Comparison of ENCODE assay signal across 15 cellular contexts in the genomic region with DNA sequence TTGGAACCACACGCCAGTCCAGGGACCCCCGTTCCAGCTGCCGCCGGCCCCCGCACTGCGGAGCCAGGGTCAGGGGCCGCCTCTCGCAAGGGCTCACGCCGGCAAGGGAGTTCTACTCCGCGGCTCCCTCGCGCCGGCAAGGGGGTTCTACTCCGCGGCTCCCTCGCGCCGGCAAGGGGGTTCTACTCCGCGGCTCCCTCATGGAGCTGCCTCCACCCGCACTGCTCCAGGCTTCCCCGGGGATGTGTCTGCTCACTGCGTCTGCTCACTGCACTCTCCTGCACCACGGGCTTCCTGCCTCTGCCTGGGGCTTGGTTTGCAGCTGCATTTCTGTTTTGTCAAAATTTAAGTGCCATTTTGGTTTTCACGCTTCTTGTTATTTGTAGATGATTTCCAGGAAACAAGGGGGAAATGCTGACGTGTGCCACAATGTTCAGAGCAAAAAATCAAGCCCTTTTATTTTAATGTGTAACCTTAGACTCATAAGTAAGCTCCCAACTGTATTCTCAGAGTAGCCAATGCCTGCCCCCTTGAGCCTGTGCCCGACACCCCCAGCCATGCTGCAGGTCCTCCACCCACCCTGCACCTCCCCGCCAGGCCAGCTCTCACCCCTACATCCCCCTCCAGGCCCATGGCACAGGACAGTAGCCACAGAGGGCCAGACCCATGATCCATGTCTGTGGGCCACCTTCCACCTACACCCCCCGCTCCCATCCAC.
DNase-seq lines count a peak whose midpoint lies in the region; ATAC-seq and TF ChIP-seq lines count a peak whose summit lies in the region.
"Had no signal": no experiment of that assay in that cellular context is flagged by ENCODE, and none has a peak within 500 bp of the region (broad histone marks: within the 10 kb centered on the region; RNA-seq: fewer than 3 reads in every experiment).

No MANE protein-coding gene starts in this region.

- H3K27me3 ChIP-seq in BLaER1 (no peaks in the 10 kb centered on the region), lower lobe of right lung (ENCODE audit: low read depth) (no peaks in the 10 kb centered on the region), Peyer's patch (no peaks in the 10 kb centered on the region)
- no peaks in the 10 kb centered on the region for H3K27me3 ChIP-seq in CD4-positive, alpha-beta T cell (ENCODE audit: control insufficient read depth, insufficient read depth, low read length)
- H3K27me3 ChIP-seq: pancreas, tibial nerve had no signal

- H3K27ac ChIP-seq in BLaER1 (peak overlapping the region; percentile 63), lower lobe of right lung (no peak overlapping the region), Peyer's patch (no peak overlapping the region)
- no peak overlapping the region for H3K27ac ChIP-seq in CD4-positive, alpha-beta T cell (ENCODE audit: low read depth, low read length)
- H3K27ac ChIP-seq: C4-2B, KMS-11, pancreas, tibial nerve, VCaP had no signal

- no peak overlapping the region for H3K9ac ChIP-seq in BLaER1
- H3K9ac ChIP-seq: KMS-11 had no signal

- H4K20me1 ChIP-seq in BLaER1, result peaks cover 60% of the 10 kb centered on the region

- H3K9me3 Mint-ChIP-seq in CD4-positive, alpha-beta T cell, result no peaks in the 10 kb centered on the region
- H3K9me3 Mint-ChIP-seq: mesothelial cell of epicardium had no signal

- H3K36me3 Mint-ChIP-seq in CD4-positive, alpha-beta T cell (ENCODE audit: low read depth), result no peaks in the 10 kb centered on the region

- TF ChIP-seq CTCF in CD4-positive, alpha-beta T cell (IDR thresholded peaks at IDR 0.05), result no peak
- no peak for TF ChIP-seq CTCF in lower lobe of right lung (IDR thresholded peaks at IDR 0.05)
- TF ChIP-seq CTCF in GM13976 (IDR thresholded peaks at IDR 0.05; ENCODE audit: borderline replicate concordance, control extremely low read depth, extremely low read depth, insufficient read depth, missing control alignments), result no peak
- TF ChIP-seq CTCF in Peyer's patch (IDR thresholded peaks at IDR 0.05), result no peak

- peak; percentile 87 for ATAC-seq in CD4-positive, alpha-beta T cell (ENCODE audit: poor library complexity)
- peak; percentile 5 to 21 for ATAC-seq in lower lobe of right lung
- ATAC-seq in HG02973 (IDR thresholded peaks at IDR 0.05; ENCODE audit: unreplicated experiment), result no peak
- no peak for ATAC-seq in HG03521 (IDR thresholded peaks at IDR 0.05; ENCODE audit: unreplicated experiment)
- ATAC-seq: pancreas had no signal

- H3K4me3 ChIP-seq in BLaER1 (no peak overlapping the region; the same call in 1 of the 2 replicates), lower lobe of right lung (no peak overlapping the region), Peyer's patch (no peak overlapping the region)
- H3K4me3 ChIP-seq: pancreas, tibial nerve had no signal

- no peak for TF ChIP-seq POLR2A in Peyer's patch (IDR thresholded peaks at IDR 0.05)

- no peaks in the 10 kb centered on the region for H3K27me3 Mint-ChIP-seq in CD4-positive, alpha-beta T cell

- H3K4me1 Mint-ChIP-seq in CD4-positive, alpha-beta T cell (ENCODE audit: low read depth), result peaks cover 38% of the 10 kb centered on the region
- H3K4me1 Mint-ChIP-seq: mesothelial cell of epicardium had no signal

- peak in 4 of 10 experiments; percentile 11 to 52 (median 32) for DNase-seq in CD4-positive, alpha-beta T cell
- peak; percentile 25 to 32 for DNase-seq in activated T-cell treated with anti-CD3 and anti-CD28 coated beads, Interleukin-2, amount 50 U/mL, for 48 hours
- DNase-seq in lower lobe of right lung, result peak; percentile 17
- no peak for DNase-seq in GM13976 (ENCODE audit: low spot score)
- DNase-seq in Peyer's patch, result no peak
- DNase-seq: NCI-H1417 treated with DMSO at 0.1 percent for 48 hours had no signal

- H3K4me1 ChIP-seq in BLaER1, result peaks cover 68% of the 10 kb centered on the region
- no peaks in the 10 kb centered on the region for H3K4me1 ChIP-seq in lower lobe of right lung
- no peaks in the 10 kb centered on the region for H3K4me1 ChIP-seq in Peyer's patch
- H3K4me1 ChIP-seq: pancreas had no signal

- in situ Hi-C loops in GM13976 (cut with MboI; ENCODE audit: low sequenced_read_pairs, unreplicated experiment), result no loop called here

- peak overlapping the region; percentile 91 for H3K27ac Mint-ChIP-seq in CD4-positive, alpha-beta T cell
- H3K27ac Mint-ChIP-seq: mesothelial cell of epicardium had no signal

- H3K4me2 ChIP-seq in BLaER1, result peak overlapping the region; percentile 89
- H3K4me2 ChIP-seq: KMS-11 had no signal

- intact Hi-C loops in CD4-positive, alpha-beta T cell (cut with DNase I, micrococcal nuclease), result loop anchor here (5.0 to 10.0 kb wide), 2 partner anchors 48 to 59 kb away; no protein-coding TSS in a partner anchor
- intact Hi-C loops in lower lobe of right lung (cut with DNase I), result no loop called here

- POLR2A ChIA-PET in CD4-positive, alpha-beta T cell (lab: Charles Lee), result interaction anchor here (0.7 to 1.6 kb wide), 7 partner anchors 11 to 93 kb away, joined by 3 to 13 read pairs (median 4); no protein-coding TSS in a partner anchor

- peaks cover 44% of the 10 kb centered on the region for H3K36me3 ChIP-seq in BLaER1
- H3K36me3 ChIP-seq in lower lobe of right lung, result peaks cover 4% of the 10 kb centered on the region
- H3K36me3 ChIP-seq in Peyer's patch, result no peaks in the 10 kb centered on the region
- H3K36me3 ChIP-seq: pancreas had no signal

- no peaks in the 10 kb centered on the region for H3K9me3 ChIP-seq in BLaER1
- no peaks in the 10 kb centered on the region for H3K9me3 ChIP-seq in CD4-positive, alpha-beta T cell (ENCODE audit: control insufficient read depth, low read length)
- no peaks in the 10 kb centered on the region for H3K9me3 ChIP-seq in lower lobe of right lung
- no peaks in the 10 kb centered on the region for H3K9me3 ChIP-seq in Peyer's patch
- H3K9me3 ChIP-seq: pancreas, tibial nerve had no signal

- H3K4me3 Mint-ChIP-seq in CD4-positive, alpha-beta T cell, result peak overlapping the region; percentile 69
- H3K4me3 Mint-ChIP-seq: mesothelial cell of epicardium had no signal

- CTCF ChIA-PET in CD4-positive, alpha-beta T cell (lab: Charles Lee), result no interaction called here

Comparison
In these comparisons a context has a peak if more than half of its experiments do, and no peak if none do; other contexts are left out.
1. ATAC-seq: peak in CD4-positive, alpha-beta T cell (single experiment) and lower lobe of right lung (2 of 2); none in HG02973 (single experiment) and HG03521 (single experiment).
2. DNase-seq: peak in activated T-cell treated with anti-CD3 and anti-CD28 coated beads, Interleukin-2, amount 50 U/mL, for 48 hours (2 of 2) and lower lobe of right lung (single experiment); none in GM13976 (single experiment) and Peyer's patch (0 of 3).